Comparison of ENCODE assay signal across 8 cellular contexts in the genomic region with DNA sequence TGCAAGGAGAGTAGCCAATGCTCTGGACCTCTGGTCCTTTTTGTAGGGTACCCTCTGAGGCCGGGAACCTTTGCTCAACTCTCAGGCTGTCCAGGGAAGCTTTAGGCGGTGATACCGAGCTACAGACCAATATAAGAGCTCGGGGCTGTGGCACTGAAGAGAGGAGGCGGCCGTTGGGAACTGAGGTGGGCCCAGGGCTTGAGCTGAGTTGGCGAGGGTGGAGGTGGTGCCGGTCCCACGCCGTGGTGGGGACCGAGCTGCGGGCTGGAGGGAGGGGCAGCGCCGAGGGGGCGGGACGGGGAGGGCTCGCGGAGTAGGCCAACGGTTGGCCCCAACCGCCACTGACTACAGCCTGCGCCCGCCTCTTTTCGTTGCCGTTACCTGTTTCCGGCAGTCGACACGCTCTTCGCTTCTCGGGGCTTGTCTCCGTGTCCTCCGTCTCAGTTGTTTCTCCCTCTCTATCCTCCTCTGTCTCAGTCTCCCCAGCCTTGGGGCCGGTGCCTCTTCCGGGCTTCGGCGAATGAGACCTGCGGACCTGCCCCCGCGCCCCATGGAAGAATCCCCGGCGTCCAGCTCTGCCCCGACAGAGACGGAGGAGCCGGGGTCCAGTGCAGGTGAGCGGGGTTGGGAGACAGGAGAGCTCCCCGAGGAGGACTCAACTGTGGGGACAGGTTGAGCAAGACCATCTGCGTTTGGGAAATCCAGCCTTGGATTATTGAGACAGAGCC. TPM values are rescaled to one million over a fixed set of nuclear protein-coding genes. Genes with fewer than 3 reads are reported as not detected.
DNase-seq lines count a peak whose midpoint lies in the region; ATAC-seq and TF ChIP-seq lines count a peak whose summit lies in the region.

A gene with protein sequence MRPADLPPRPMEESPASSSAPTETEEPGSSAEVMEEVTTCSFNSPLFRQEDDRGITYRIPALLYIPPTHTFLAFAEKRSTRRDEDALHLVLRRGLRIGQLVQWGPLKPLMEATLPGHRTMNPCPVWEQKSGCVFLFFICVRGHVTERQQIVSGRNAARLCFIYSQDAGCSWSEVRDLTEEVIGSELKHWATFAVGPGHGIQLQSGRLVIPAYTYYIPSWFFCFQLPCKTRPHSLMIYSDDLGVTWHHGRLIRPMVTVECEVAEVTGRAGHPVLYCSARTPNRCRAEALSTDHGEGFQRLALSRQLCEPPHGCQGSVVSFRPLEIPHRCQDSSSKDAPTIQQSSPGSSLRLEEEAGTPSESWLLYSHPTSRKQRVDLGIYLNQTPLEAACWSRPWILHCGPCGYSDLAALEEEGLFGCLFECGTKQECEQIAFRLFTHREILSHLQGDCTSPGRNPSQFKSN (plus strand): TSS at position 393 of the 728 bp plus-strand sequence. CDS start 128 bp downstream, at position 521.

- DNase-seq in AG10803 (ENCODE audit: low read depth) (peak; percentile 58), NCI-H345 (lab: John Stamatoyannopoulos, UW) (peak; percentile 83), cerebellar cortex (ENCODE audit: low spot score) (peak; percentile 87), kidney epithelial cell (ENCODE audit: low read depth) (peak; percentile 34)
- peak; percentile 62 to 70 for DNase-seq in stimulated activated CD4-positive, alpha-beta T cell treated with anti-CD3 and anti-CD28 coated beads, Interleukin-1b, Interleukin-23, amount 100 ng/mL, for 1 hour (ENCODE audit: low read depth in 2 of 2)

- no peaks in the 10 kb centered on the region for H3K36me3 ChIP-seq in kidney epithelial cell (ENCODE audit: control insufficient read depth, insufficient read depth, low read length)

- peak; percentile 84 for ATAC-seq in GM19023 (IDR thresholded peaks at IDR 0.05; ENCODE audit: unreplicated experiment)
- peak; percentile 81 for ATAC-seq in HG03280 (IDR thresholded peaks at IDR 0.05; ENCODE audit: unreplicated experiment)
- peak; percentile 97 for ATAC-seq in activated CD4-positive, CD25-positive, alpha-beta regulatory T cell treated with anti-CD3 and anti-CD28 coated beads, Interleukin-2, amount 50 U/mL, for 24 hours

- no peaks in the 10 kb centered on the region for H3K27me3 ChIP-seq in kidney epithelial cell (ENCODE audit: control insufficient read depth, insufficient read depth, low read length)

- TF ChIP-seq CTCF in AG10803 (conservative IDR thresholded peaks at IDR 0.05; ENCODE audit: low read length) (no peak), kidney epithelial cell (IDR thresholded peaks at IDR 0.05; ENCODE audit: insufficient read depth, low read length, poor library complexity, severe bottlenecking) (no peak)

- peak within 1 kb of the TSS; percentile 82 for H3K4me3 ChIP-seq in AG10803 (ENCODE audit: low read length)
- H3K4me3 ChIP-seq in kidney epithelial cell (ENCODE audit: low read depth, low read length), result peak within 1 kb of the TSS; percentile 86

RNA-seq across cellular contexts. Expression of the gene that starts here (rescaled TPM):
- 7.9 and 8.4 TPM in 2 replicates for total RNA-seq in kidney epithelial cell

Comparison
In these comparisons a context has a peak if more than half of its experiments do, and no peak if none do; other contexts are left out.
1. Peak in every context shown above with its lines: DNase-seq, ATAC-seq and H3K4me3 ChIP-seq.
2. DNase-seq: peak in every context shown above with its lines; median percentile 87 in cerebellar cortex; 83 in NCI-H345; 66 in stimulated activated CD4-positive, alpha-beta T cell treated with anti-CD3 and anti-CD28 coated beads, Interleukin-1b, Interleukin-23, amount 100 ng/mL, for 1 hour; 58 in AG10803; 34 in kidney epithelial cell.